ENCODE assay signal across 34 cellular contexts in the genomic region with DNA sequence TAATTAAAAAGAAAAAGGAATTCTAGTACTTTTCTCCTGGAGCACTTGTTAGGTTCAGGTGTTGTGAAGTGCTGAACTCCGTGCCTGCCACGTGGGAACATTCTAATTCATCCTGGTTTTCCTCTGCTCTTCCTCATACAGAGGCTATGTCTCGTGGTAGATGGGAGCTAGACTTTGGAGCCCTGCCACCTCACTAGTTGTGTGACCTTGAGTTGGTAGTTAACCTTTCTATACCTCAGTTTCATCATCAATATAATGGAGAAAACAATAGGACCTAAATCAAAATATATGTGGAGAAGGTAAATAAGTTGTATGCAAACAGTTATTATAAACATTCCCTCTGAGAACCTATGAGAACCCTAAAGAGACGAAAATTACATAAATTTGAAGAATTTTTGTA. TPM values are rescaled to one million over a fixed set of nuclear protein-coding genes. Genes with fewer than 3 reads are reported as not detected.
"Had no signal": no experiment of that assay in that cellular context is flagged by ENCODE, and none has a peak within 500 bp of the region (broad histone marks: within the 10 kb centered on the region; RNA-seq: fewer than 3 reads in every experiment).

No MANE protein-coding gene starts in this region.

- H3K27ac ChIP-seq: Peyer's patch, SJSA1, WERI-Rb-1 had no signal

- H3K4me3 ChIP-seq: Peyer's patch, SJSA1 had no signal

- H3K9me3 Mint-ChIP-seq: activated CD4-positive, alpha-beta T cell treated with anti-CD3 and anti-CD28 coated beads, Interleukin-2, amount 10 ng/mL, durations not matched to agents 7 days and 5 days; activated naive CD4-positive, alpha-beta T cell treated with anti-CD3 and anti-CD28 coated beads for 36 hours; activated naive CD8-positive, alpha-beta T cell treated with anti-CD3 and anti-CD28 coated beads for 36 hours; activated T-cell treated with anti-CD3 and anti-CD28 coated beads, Interleukin-2, amount 50 U/mL, for 24 hours; activated T-helper 2 cell treated with anti-CD3 and anti-CD28 coated beads, Interferon-gamma antibody, Interleukin-2, Interleukin-4, amounts not matched to agents 10 μg/mL and 5 μg/mL and 100 μg/mL, durations not matched to agents 14 hours and 24 hours and 36 hours; brain; T-cell had no signal

- DNase-seq: activated CD4-positive, alpha-beta T cell treated with anti-CD3 and anti-CD28 coated beads for 1 hour; activated CD4-positive, alpha-beta T cell treated with anti-CD3 and anti-CD28 coated beads, Interleukin-2, amount 10 ng/mL, durations not matched to agents 7 days and 5 days; activated CD4-positive, alpha-beta T cell treated with anti-CD3 and anti-CD28 coated beads, Interleukin-2, amount 50 U/mL, for 48 hours; activated CD4-positive, CD25-positive, alpha-beta regulatory T cell; activated CD8-positive, alpha-beta T cell treated with anti-CD3 and anti-CD28 coated beads, Interleukin-2, amount 10 ng/mL, durations not matched to agents 7 days and 5 days; activated gamma-delta T cell; activated naive CD4-positive, alpha-beta T cell treated with anti-CD3 and anti-CD28 coated beads for 36 hours; activated naive CD8-positive, alpha-beta T cell treated with anti-CD3 and anti-CD28 coated beads for 36 hours; activated T-cell treated with anti-CD3 and anti-CD28 coated beads, Interleukin-2, amount 50 U/mL, for 24 hours; caudate nucleus; cerebellar nuclear complex; Karpas-422; KBM-7; NCI-H1105; NCI-H1417 treated with DMSO at 0.1 percent for 48 hours; NCI-H187 treated with DMSO at 0.1 percent for 48 hours; NCI-H2081; NCI-H226; NCI-H446 treated with DMSO at 0.1 percent for 48 hours; NCI-H524; NCI-H69; NCI-H82; Peyer's patch; RPMI8226; SHP77 treated with DMSO at 0.1 percent for 48 hours; SK-N-SH; T-cell; T1000; WERI-Rb-1 had no signal

- H3K4me2 ChIP-seq: SK-N-SH had no signal

- ATAC-seq: activated CD8-positive, alpha-beta T cell treated with anti-CD3 and anti-CD28 coated beads, Interleukin-2, amount 10 ng/mL, durations not matched to agents 7 days and 5 days; T-cell had no signal

- H3K9me3 ChIP-seq: Peyer's patch, SJSA1, SK-N-SH had no signal

- H3K27ac Mint-ChIP-seq: activated CD4-positive, alpha-beta T cell treated with anti-CD3 and anti-CD28 coated beads, Interleukin-2, amount 10 ng/mL, durations not matched to agents 7 days and 5 days; activated CD8-positive, alpha-beta T cell treated with anti-CD3 and anti-CD28 coated beads, Interleukin-2, amount 10 ng/mL, durations not matched to agents 7 days and 5 days; activated naive CD4-positive, alpha-beta T cell treated with anti-CD3 and anti-CD28 coated beads for 36 hours; activated naive CD8-positive, alpha-beta T cell treated with anti-CD3 and anti-CD28 coated beads for 36 hours; activated T-helper 2 cell treated with anti-CD3 and anti-CD28 coated beads, Interferon-gamma antibody, Interleukin-2, Interleukin-4, amounts not matched to agents 10 μg/mL and 5 μg/mL and 100 μg/mL, durations not matched to agents 14 hours and 24 hours and 36 hours; brain; T-cell had no signal

- H3K4me1 Mint-ChIP-seq: brain had no signal

- H3K27me3 Mint-ChIP-seq: activated CD4-positive, alpha-beta T cell treated with anti-CD3 and anti-CD28 coated beads, Interleukin-2, amount 10 ng/mL, durations not matched to agents 7 days and 5 days; activated naive CD8-positive, alpha-beta T cell treated with anti-CD3 and anti-CD28 coated beads for 36 hours; activated T-cell treated with anti-CD3 and anti-CD28 coated beads, Interleukin-2, amount 50 U/mL, for 24 hours; T-cell had no signal

- H3K27me3 ChIP-seq: Peyer's patch, SJSA1 had no signal

- H3K4me3 Mint-ChIP-seq: activated CD4-positive, alpha-beta T cell treated with anti-CD3 and anti-CD28 coated beads, Interleukin-2, amount 10 ng/mL, durations not matched to agents 7 days and 5 days; activated CD8-positive, alpha-beta T cell treated with anti-CD3 and anti-CD28 coated beads, Interleukin-2, amount 10 ng/mL, durations not matched to agents 7 days and 5 days; activated naive CD4-positive, alpha-beta T cell treated with anti-CD3 and anti-CD28 coated beads for 36 hours; activated naive CD8-positive, alpha-beta T cell treated with anti-CD3 and anti-CD28 coated beads for 36 hours; activated T-cell treated with anti-CD3 and anti-CD28 coated beads, Interleukin-2, amount 50 U/mL, for 24 hours; brain; T-cell had no signal

- H3K9ac ChIP-seq: SK-N-SH had no signal

- H3K4me1 ChIP-seq: SJSA1 had no signal

- FAIRE-seq: bronchial epithelial cell had no signal

RNA-seq across cellular contexts. Expression of a gene that starts 16.9 kb away (rescaled TPM):
- total RNA-seq: bronchial epithelial cell, MCF 10A, SJSA1 had no signal
